Comparison of ENCODE assay signal across 14 cellular contexts in the genomic region with DNA sequence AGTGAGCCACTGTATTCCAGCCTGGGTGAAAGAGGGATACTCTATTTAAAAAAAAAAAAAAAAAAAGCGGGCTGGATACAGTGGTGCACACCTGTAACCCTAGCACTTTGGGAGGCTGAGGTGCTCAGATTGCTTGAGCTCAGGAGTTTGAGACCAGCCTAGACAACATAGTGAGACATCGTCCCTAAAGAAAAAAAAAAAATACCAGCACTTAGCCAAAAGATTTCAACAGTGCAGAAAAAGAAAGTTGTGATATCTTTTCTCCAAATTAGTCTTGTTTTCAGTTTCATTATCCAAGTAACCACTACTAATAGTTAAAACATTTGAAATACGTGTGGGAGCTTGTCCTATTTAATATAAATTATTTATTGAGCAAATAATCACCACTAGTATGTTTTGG. TPM values are rescaled to one million over a fixed set of nuclear protein-coding genes. Genes with fewer than 3 reads are reported as not detected.
DNase-seq lines count a peak whose midpoint lies in the region; ATAC-seq, FAIRE-seq and TF ChIP-seq lines count a peak whose summit lies in the region.
"Had no signal": no experiment of that assay in that cellular context is flagged by ENCODE, and none has a peak within 500 bp of the region (broad histone marks: within the 10 kb centered on the region; RNA-seq: fewer than 3 reads in every experiment).

No MANE protein-coding gene starts in this region.

- no peak overlapping the region for H2BK120ac ChIP-seq in mesenchymal stem cell (ENCODE audit: low read depth, low read length)

- no peak overlapping the region for H2BK5ac ChIP-seq in mesenchymal stem cell (ENCODE audit: low read depth, low read length, poor library complexity, severe bottlenecking)

- H3K27me3 ChIP-seq in HepG2 (ENCODE audit: control insufficient read depth in 1 of 2, insufficient read depth in 2 of 2, low read length in 2 of 2) = no peaks in the 10 kb centered on the region
- no peaks in the 10 kb centered on the region for H3K27me3 ChIP-seq in right lobe of liver
- no peaks in the 10 kb centered on the region for H3K27me3 ChIP-seq in brain microvascular endothelial cell (replicated peaks)
- no peaks in the 10 kb centered on the region for H3K27me3 ChIP-seq in mesenchymal stem cell (ENCODE audit: control insufficient read depth in 1 of 2, insufficient read depth in 1 of 2, low read length in 2 of 2)
- H3K27me3 ChIP-seq in PC-3 (ENCODE audit: low read length) = no peaks in the 10 kb centered on the region
- H3K27me3 ChIP-seq in BE2C = no peaks in the 10 kb centered on the region
- H3K27me3 ChIP-seq: SJCRH30 had no signal

- no peak for TF ChIP-seq CTCF in HepG2 (CRISPR knock-in tag; IDR thresholded peaks at IDR 0.05)
- TF ChIP-seq CTCF in right lobe of liver (IDR thresholded peaks at IDR 0.05) = no peak
- TF ChIP-seq CTCF in brain microvascular endothelial cell (IDR thresholded peaks at IDR 0.05; ENCODE audit: low read depth, low read length, missing control alignments) = no peak
- no peak for TF ChIP-seq CTCF in PC-3 (conservative IDR thresholded peaks at IDR 0.05; ENCODE audit: low read depth, low read length)
- no peak for TF ChIP-seq CTCF in BE2C (IDR thresholded peaks at IDR 0.05; ENCODE audit: low read depth, low read length)

- H3K18ac ChIP-seq in mesenchymal stem cell (ENCODE audit: low read depth in 1 of 2, low read length in 2 of 2) = no peak overlapping the region

- H3K4me1 ChIP-seq in HepG2 (ENCODE audit: insufficient read depth, low read length) (peaks cover 70% of the 10 kb centered on the region), right lobe of liver (peaks cover 0 to 32% (median 11%) of the 10 kb centered on the region in 4 donors), mesenchymal stem cell (ENCODE audit: control insufficient read depth, insufficient read depth, low read depth, low read length) (peaks cover 12% of the 10 kb centered on the region), PC-3 (ENCODE audit: insufficient read depth, low read length) (peaks cover 37% of the 10 kb centered on the region), BE2C (no peaks in the 10 kb centered on the region)

- in situ Hi-C loops in HepG2 (cut with HindIII; ENCODE audit: extremely low pct_ligation_motif_present, low pct_unique_long_range_greater_than_20kb) (loop anchor here (10.0 kb wide), 1 partner anchor 47 kb away; the partner anchor contains the start of gene TENT4B), brain microvascular endothelial cell (cut with HindIII; ENCODE audit: low pct_ligation_motif_present, low sequenced_read_pairs) (no loop called here)

- H3K4me2 ChIP-seq in HepG2 (ENCODE audit: low read depth, low read length) = no peak overlapping the region
- H3K4me2 ChIP-seq in mesenchymal stem cell (ENCODE audit: low read length, poor library complexity, severe bottlenecking) = no peak overlapping the region
- no peak overlapping the region for H3K4me2 ChIP-seq in PC-3 (ENCODE audit: low read length)

- peaks cover 24% of the 10 kb centered on the region for H3K79me1 ChIP-seq in mesenchymal stem cell (replicated peaks; ENCODE audit: low read length, poor library complexity, severe bottlenecking)

- TF ChIP-seq EP300 in HepG2 (IDR thresholded peaks at IDR 0.05; ENCODE audit: low read depth in 2 of 2, low read length in 2 of 2) = no peak
- TF ChIP-seq EP300 in HepG2 (CRISPR knock-in tag; IDR thresholded peaks at IDR 0.05; ENCODE audit: borderline replicate concordance) = no peak

- H4K8ac ChIP-seq in mesenchymal stem cell (ENCODE audit: low read length) = no peak overlapping the region

- H3K36me3 ChIP-seq in HepG2 (replicated peaks in 1 of 2; ENCODE audit: control insufficient read depth in 1 of 2, insufficient read depth in 2 of 2, low read length in 2 of 2) (no peaks in the 10 kb centered on the region; a peak in 2 of 5 replicates), right lobe of liver (no peaks in the 10 kb centered on the region), brain microvascular endothelial cell (replicated peaks) (no peaks in the 10 kb centered on the region), mesenchymal stem cell (ENCODE audit: control insufficient read depth in 1 of 2, insufficient read depth in 2 of 2, low read depth in 1 of 2, low read length in 2 of 2) (no peaks in the 10 kb centered on the region), PC-3 (ENCODE audit: low read depth, low read length) (no peaks in the 10 kb centered on the region), BE2C (no peaks in the 10 kb centered on the region)
- H3K36me3 ChIP-seq: SJCRH30 had no signal

- H3K4ac ChIP-seq in mesenchymal stem cell (ENCODE audit: low read depth in 1 of 2, low read length in 2 of 2) = no peak overlapping the region

- CTCF ChIA-PET in HepG2 (lab: Yijun Ruan, JAX; ENCODE audit: low intra/inter-chr PET ratio, low total read pairs) (no interaction called here), PC-3 (lab: Charles Lee) (interaction anchor here (0.7 kb wide), 1 partner anchor 179 kb away, joined by 5 read pairs; no protein-coding TSS in a partner anchor)

- H3K79me2 ChIP-seq in HepG2 (ENCODE audit: insufficient read depth, low read length) = peaks cover 84% of the 10 kb centered on the region
- H3K79me2 ChIP-seq in PC-3 (ENCODE audit: low read length) = peaks cover 48% of the 10 kb centered on the region

- POLR2A ChIA-PET in HepG2 (lab: Yijun Ruan, JAX) (interaction anchor here (0.6 kb wide), 1 partner anchor 9 kb away, joined by 3 read pairs; no protein-coding TSS in a partner anchor), PC-3 (lab: Charles Lee; ENCODE audit: unreplicated experiment) (no interaction called here)

- no peak overlapping the region for H2BK12ac ChIP-seq in mesenchymal stem cell (ENCODE audit: low read length in 2 of 2)

- H3K4me3 ChIP-seq in HepG2 (replicated peaks in 1 of 3; ENCODE audit: insufficient read depth in 1 of 3, low read depth in 2 of 3, low read length in 3 of 3) = no peak overlapping the region
- no peak overlapping the region for H3K4me3 ChIP-seq in right lobe of liver
- no peak overlapping the region for H3K4me3 ChIP-seq in brain microvascular endothelial cell (ENCODE audit: low read depth, low read length)
- H3K4me3 ChIP-seq in mesenchymal stem cell (ENCODE audit: insufficient read depth in 1 of 2, low read depth in 1 of 2, low read length in 2 of 2) = peak overlapping the region in 1 of 2 experiments; percentile 63
- no peak overlapping the region for H3K4me3 ChIP-seq in PC-3 (ENCODE audit: low read length)
- H3K4me3 ChIP-seq in BE2C (ENCODE audit: low read depth, low read length) = no peak overlapping the region
- H3K4me3 ChIP-seq: SJCRH30 had no signal

- H3K9me3 ChIP-seq in HepG2 (ENCODE audit: low read length) (no peaks in the 10 kb centered on the region), right lobe of liver (no peaks in the 10 kb centered on the region), mesenchymal stem cell (ENCODE audit: control insufficient read depth, low read length) (no peaks in the 10 kb centered on the region), PC-3 (ENCODE audit: low read length) (no peaks in the 10 kb centered on the region), BE2C (no peaks in the 10 kb centered on the region)
- H3K9me3 ChIP-seq: SJCRH30 had no signal

- TF ChIP-seq RAD21 in HepG2 (CRISPR knock-in tag; IDR thresholded peaks at IDR 0.05) = no peak

- DNase-seq in HepG2 (ENCODE audit: low spot score) (no peak), right lobe of liver (no peak), brain microvascular endothelial cell (no peak), mesenchymal stem cell (peak; percentile 42), PC-3 (no peak), BE2C (no peak), NCI-H345 (lab: John Stamatoyannopoulos, UW) (no peak)
- DNase-seq: DMS79 treated with DMSO at 0.1 percent for 48 hours, KBM-7, NCI-H1436 treated with DMSO at 0.1 percent for 48 hours, NCI-H526, SJCRH30 had no signal

- H3K9me2 ChIP-seq in PC-3 (replicated peaks; ENCODE audit: low read length) = no peaks in the 10 kb centered on the region

- H3K9ac ChIP-seq in HepG2 (ENCODE audit: insufficient read depth, low read depth, low read length) = no peak overlapping the region; the same call in 1 of the 2 replicates
- H3K9ac ChIP-seq in mesenchymal stem cell (ENCODE audit: low read length) = peak overlapping the region; percentile 90
- H3K9ac ChIP-seq in PC-3 (ENCODE audit: low read length) = no peak overlapping the region

- FAIRE-seq in HepG2 (lab: Jason Lieb, UNC) = no peak

- H2BK15ac ChIP-seq in mesenchymal stem cell (ENCODE audit: low read depth, poor library complexity, severe bottlenecking) = no peak overlapping the region

- ATAC-seq in HepG2 = no peak
- no peak for ATAC-seq in right lobe of liver
- ATAC-seq in HG02763 (IDR thresholded peaks at IDR 0.05; ENCODE audit: unreplicated experiment) = no peak
- no peak for ATAC-seq in PC-3

- H4K20me1 ChIP-seq in HepG2 (ENCODE audit: insufficient read depth, low read length) (0 out of 2 replicates have a peak, but pooled peaks cover 11% of the 10 kb centered on the region), PC-3 (ENCODE audit: low read length) (no peaks in the 10 kb centered on the region)

- H3F3A ChIP-seq in PC-3 (ENCODE audit: low read length, unreplicated experiment) = no peaks in the 10 kb centered on the region

- no peak overlapping the region for H2AFZ ChIP-seq in HepG2 (ENCODE audit: low read length)
- H2AFZ ChIP-seq in mesenchymal stem cell (ENCODE audit: low read depth, low read length) = no peak overlapping the region
- H2AFZ ChIP-seq in PC-3 (ENCODE audit: low read length) = no peak overlapping the region

- no peak overlapping the region for H3K14ac ChIP-seq in mesenchymal stem cell (ENCODE audit: low read length in 2 of 2)

- BruUV-seq in HepG2 (replicated peaks; lab: Mats Ljungman, UMichigan) = no TSS peak
- no TSS peak for BruUV-seq in PC-3 (replicated peaks; lab: Mats Ljungman, UMichigan)

- TF ChIP-seq POLR2A in HepG2 (IDR thresholded peaks at IDR 0.05; ENCODE audit: insufficient read depth in 1 of 2, low read depth in 2 of 2, low read length in 2 of 2) (no peak), right lobe of liver (IDR thresholded peaks at IDR 0.05) (no peak)

- H3K23ac ChIP-seq in mesenchymal stem cell (ENCODE audit: low read length in 2 of 2) = no peak overlapping the region

- intact Hi-C loops in HepG2 (cut with micrococcal nuclease; ENCODE audit: unreplicated experiment) = loop anchor here (2.0 to 5.0 kb wide), 2 partner anchors 34 to 47 kb away; no protein-coding TSS in a partner anchor
- intact Hi-C loops in right lobe of liver (cut with DNase I) = no loop called here
- intact Hi-C loops in PC-3 (cut with micrococcal nuclease) = loop anchor here (2.0 kb wide), 1 partner anchor 47 kb away; no protein-coding TSS in a partner anchor

- H4K91ac ChIP-seq in mesenchymal stem cell (ENCODE audit: low read length) = no peak overlapping the region

- 96% methylated on average over 3 of the region's 3 CpGs for WGBS in HepG2 (ENCODE audit: low lambda C conversion rate)
- 42% methylated on average over 3 of the region's 3 CpGs for WGBS in right lobe of liver (ENCODE audit: insufficient coverage, low coverage, low lambda C conversion rate, missing lambda C conversion rate)
- WGBS in mesenchymal stem cell = no CpG with 5 or more reads among the region's 3 CpGs

- no peak overlapping the region for H2AK5ac ChIP-seq in mesenchymal stem cell (ENCODE audit: low read length, severe bottlenecking)

- H3K27ac ChIP-seq in HepG2 (ENCODE audit: extremely low read length, insufficient read depth, low read length) (peak overlapping the region; percentile 89), right lobe of liver (no peak overlapping the region), brain microvascular endothelial cell (peak overlapping the region; percentile 77), mesenchymal stem cell (ENCODE audit: low read length, poor library complexity, severe bottlenecking) (no peak overlapping the region), PC-3 (ENCODE audit: low read length) (no peak overlapping the region)
- H3K27ac ChIP-seq: VCaP had no signal

RNA-seq across cellular contexts. Expression of gene TENT4B, which starts 48.7 kb away (rescaled TPM):
- total RNA-seq in HepG2 (2016; rRNA removed; fragmentation: Illumina TruSeq; extraction: Trizol) (32.8 and 36.0 TPM in 2 replicates), right lobe of liver (10 to 100 TPM in 1 of 6 experiments, 1 to 10 TPM in 5; 7.2 to 13.2 (median 9.3) TPM), PC-3 (2014; rRNA removed) (6.3 and 7.4 TPM in 2 replicates)
- 2.9 and 4.3 TPM in 2 replicates for total RNA-seq in HepG2 (2016; cell fraction: cytosol; rRNA removed; fragmentation: Illumina TruSeq; extraction: Trizol; ENCODE audit: low read depth)
- 32.0 and 35.5 TPM in 2 replicates for total RNA-seq in HepG2 (2016; cell fraction: insoluble cytoplasmic fraction; rRNA removed; fragmentation: Illumina TruSeq; extraction: Trizol)
- total RNA-seq in HepG2 (2016; cell fraction: membrane; rRNA removed; fragmentation: Illumina TruSeq; extraction: Trizol) = 13.6 and 15.7 TPM in 2 replicates
- total RNA-seq in HepG2 (2016; cell fraction: nucleus; rRNA removed; fragmentation: Illumina TruSeq; extraction: Trizol) = 27.7 and 32.7 TPM in 2 replicates
- polyA plus RNA-seq in HepG2 (2011; rRNA removed) = 12.0 and 15.0 TPM in 2 replicates
- 6.2 and 9.6 TPM in 2 replicates for polyA plus RNA-seq in HepG2 (2011; cell fraction: cytosol; rRNA removed)
- 7.0 and 7.5 TPM in 2 replicates for polyA plus RNA-seq in HepG2 (2011; cell fraction: nucleus; rRNA removed)
- 12.9 and 15.1 TPM in 2 replicates for polyA plus RNA-seq in HepG2 (2012)
- polyA plus RNA-seq in HepG2 (2016; cell fraction: cytosol; fragmentation: Illumina TruSeq; extraction: Trizol; ENCODE audit: low read depth) = 0.93 and 0.94 TPM in 2 replicates
- polyA plus RNA-seq in HepG2 (2016; cell fraction: insoluble cytoplasmic fraction; fragmentation: Illumina TruSeq; extraction: Trizol; ENCODE audit: low read depth) = 29.7 and 32.3 TPM in 2 replicates
- 5.3 and 6.4 TPM in 2 replicates for polyA plus RNA-seq in HepG2 (2016; cell fraction: membrane; fragmentation: Illumina TruSeq; extraction: Trizol; ENCODE audit: low read depth)
- polyA plus RNA-seq in HepG2 (2016; cell fraction: nucleus; fragmentation: Illumina TruSeq; extraction: Trizol; ENCODE audit: insufficient read depth, low read depth) = 32.1 and 32.7 TPM in 2 replicates
- polyA minus RNA-seq in HepG2 (2011; rRNA and poly(A)+ RNA removed; ENCODE audit: low replicate concordance) = 11.8 and 15.0 TPM in 2 replicates
- polyA minus RNA-seq in HepG2 (2011; cell fraction: cytosol; rRNA and poly(A)+ RNA removed) = 21.1 and 22.3 TPM in 2 replicates
- 33.9 and 35.8 TPM in 2 replicates for polyA minus RNA-seq in HepG2 (2011; cell fraction: nucleus; rRNA and poly(A)+ RNA removed)
- 5.6 TPM for polyA plus RNA-seq in mesenchymal stem cell (2013, experiment 1 of 2)
- 5.8 TPM for polyA plus RNA-seq in mesenchymal stem cell (2013, experiment 2 of 2)
- 8.6 TPM for polyA plus RNA-seq in BE2C (2012; ENCODE audit: insufficient read depth, insufficient read length, low read depth)

Comparison
In these comparisons a context has a peak if more than half of its experiments do, and no peak if none do; other contexts are left out.
1. H3K27ac ChIP-seq: peak in HepG2 (single experiment) and brain microvascular endothelial cell (single experiment); none in right lobe of liver (0 of 3), mesenchymal stem cell (single experiment) and PC-3 (single experiment).
2. intact Hi-C loops: an anchor here in HepG2 (2.0 to 5.0 kb wide) and PC-3 (2.0 kb wide); none called in right lobe of liver.